In the genomic region with DNA sequence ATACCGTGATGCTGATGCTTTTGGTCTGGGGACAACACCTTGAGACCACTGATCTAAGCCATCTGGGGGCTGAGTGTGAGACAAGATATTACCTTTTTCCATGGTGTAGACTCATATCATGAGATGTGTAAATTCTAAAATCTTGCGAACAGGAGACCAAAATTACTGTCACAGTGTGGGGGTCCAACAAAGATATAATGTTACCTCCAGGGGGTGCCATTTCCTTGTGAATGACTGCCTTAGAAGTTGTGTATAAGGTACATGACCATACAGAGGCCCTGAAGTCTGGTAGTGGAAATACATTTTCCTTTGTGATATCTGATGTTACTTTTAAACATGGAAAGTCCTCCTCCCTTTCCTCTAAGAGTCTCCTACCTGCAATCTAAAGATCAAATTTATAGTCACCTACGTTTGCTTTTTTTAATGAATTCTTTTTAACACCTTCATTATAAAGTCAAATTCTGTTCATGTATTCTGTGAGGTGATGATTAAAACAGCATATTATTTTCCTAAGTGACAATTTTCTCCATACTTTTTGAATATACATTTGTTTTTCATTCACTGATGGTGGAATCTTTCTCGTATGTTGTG, we compare ENCODE assay signal across 8 cellular contexts.
DNase-seq lines count a peak whose midpoint lies in the region; ATAC-seq, FAIRE-seq and TF ChIP-seq lines count a peak whose summit lies in the region.

No MANE protein-coding gene starts in this region.

- ATAC-seq in GM21717 (IDR thresholded peaks at IDR 0.05; ENCODE audit: unreplicated experiment) (peak; percentile 61), GM18870 (IDR thresholded peaks at IDR 0.05; ENCODE audit: unreplicated experiment) (no peak)

- DNase-seq in Daoy (ENCODE audit: low read depth) = peak; percentile 35
- DNase-seq in NCI-H146 (lab: John Stamatoyannopoulos, UW) = peak; percentile 80
- peak; percentile 77 for DNase-seq in astrocyte of the hippocampus (ENCODE audit: low read depth, low spot score)
- no peak for DNase-seq in keratinocyte (ENCODE audit: low read depth, low spot score)
- DNase-seq in NCI-H2196 treated with DMSO at 0.1 percent for 48 hours (lab: John Stamatoyannopoulos, UW; ENCODE audit: unreplicated experiment) = no peak
- DNase-seq in stimulated activated CD8-positive, alpha-beta memory T cell treated with anti-CD3 and anti-CD28 coated beads, Interleukin-4, amount 100 ng/mL, for 48 hours = no peak

- no peaks in the 10 kb centered on the region for H3K9me1 ChIP-seq in keratinocyte (ENCODE audit: control insufficient read depth, extremely low read depth, insufficient read depth, low read length)

- H3K4me3 ChIP-seq in keratinocyte (ENCODE audit: control insufficient read depth in 2 of 3, extremely low read depth in 1 of 3, insufficient read depth in 2 of 3, low read depth in 1 of 3, low read length in 3 of 3) = no peak overlapping the region

- H3K79me2 ChIP-seq in keratinocyte (ENCODE audit: control insufficient read depth, insufficient read depth, low read length) = no peaks in the 10 kb centered on the region

- no peaks in the 10 kb centered on the region for H3K9me3 ChIP-seq in keratinocyte (ENCODE audit: control insufficient read depth, low read depth, low read length)

- H2AFZ ChIP-seq in keratinocyte (ENCODE audit: control insufficient read depth, low read length) = no peak overlapping the region

- no peaks in the 10 kb centered on the region for H4K20me1 ChIP-seq in keratinocyte (ENCODE audit: control insufficient read depth, extremely low read depth, insufficient read depth, low read length)

- no peaks in the 10 kb centered on the region for H3K4me1 ChIP-seq in keratinocyte (ENCODE audit: control insufficient read depth, extremely low read depth, insufficient read depth, low read length)

- dilution Hi-C loops in keratinocyte (cut with MboI; ENCODE audit: extremely low pct_ligation_motif_present, low sequenced_read_pairs) = no loop called here

- FAIRE-seq in keratinocyte (lab: Jason Lieb, UNC) = peak; percentile 58

- H3K27ac ChIP-seq in keratinocyte (ENCODE audit: control insufficient read depth, insufficient read depth, low read length) = no peak overlapping the region

- no peaks in the 10 kb centered on the region for H3K36me3 ChIP-seq in keratinocyte (ENCODE audit: control insufficient read depth in 2 of 2, extremely low read depth in 1 of 2, insufficient read depth in 2 of 2, low read length in 2 of 2)

- H3K9ac ChIP-seq in keratinocyte (ENCODE audit: control insufficient read depth, extremely low read depth, insufficient read depth, low read length) = no peak overlapping the region

- H3K27me3 ChIP-seq in keratinocyte (ENCODE audit: control insufficient read depth, extremely low read depth, insufficient read depth, low read length) = no peaks in the 10 kb centered on the region

- TF ChIP-seq CTCF in keratinocyte (optimal IDR thresholded peaks at IDR 0.05 in 1 of 3, IDR thresholded peaks at IDR 0.05 in 1 of 3, conservative IDR thresholded peaks at IDR 0.05 in 1 of 3; ENCODE audit: extremely low read depth in 1 of 3, insufficient read depth in 2 of 3, low read length in 3 of 3) = peak; percentile 40 to 44 (median 40)

- H3K4me2 ChIP-seq in keratinocyte (ENCODE audit: control insufficient read depth, extremely low read depth, insufficient read depth, low read depth, low read length) = no peak overlapping the region

Comparison
In these comparisons a context has a peak if more than half of its experiments do, and no peak if none do; other contexts are left out.
1. DNase-seq: peak in Daoy (single experiment), NCI-H146 (single experiment) and astrocyte of the hippocampus (single experiment); none in keratinocyte (single experiment), NCI-H2196 treated with DMSO at 0.1 percent for 48 hours (single experiment) and stimulated activated CD8-positive, alpha-beta memory T cell treated with anti-CD3 and anti-CD28 coated beads, Interleukin-4, amount 100 ng/mL, for 48 hours (single experiment).